1 cellular context compared by ENCODE assay signal in genomic region chr2:181895788-181896187, GRCh38.
TF ChIP-seq lines count a peak whose summit lies in the region.

No MANE protein-coding gene starts in this region.

TF ChIP-seq in A549, 52 proteins besides CTCF, POLR2A, EP300 and RAD21 (continued from another document):
- no peak for TF ChIP-seq REST (IDR thresholded peaks at IDR 0.05)
TF ChIP-seq in A549: peak in this region for 0.
